Comparison of ENCODE assay signal across 1 cellular context in the genomic region with DNA sequence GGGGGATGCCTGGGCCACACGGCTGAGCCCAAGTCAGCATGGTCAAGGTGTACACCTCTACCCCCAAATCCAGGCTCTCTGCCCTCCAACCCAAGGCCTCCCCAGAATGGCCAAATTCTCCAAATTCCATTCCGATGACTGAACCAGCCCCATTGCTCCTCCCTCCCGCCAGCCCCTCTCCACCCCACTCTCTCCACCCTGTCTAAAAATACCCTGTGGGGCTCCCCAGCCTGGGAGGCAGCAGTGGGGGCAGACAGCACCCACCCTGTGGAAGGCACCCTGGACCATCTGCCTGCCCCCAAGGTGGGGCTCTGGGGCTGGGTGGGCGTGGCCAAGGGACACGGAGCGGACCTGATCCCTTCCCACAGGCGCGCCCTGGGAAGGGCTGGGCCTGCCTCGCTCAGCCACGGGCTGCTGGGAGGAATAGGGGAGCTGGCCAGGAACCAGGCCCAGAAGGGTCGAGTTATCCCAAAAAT.
TF ChIP-seq lines count a peak whose summit lies in the region.

No MANE protein-coding gene starts in this region.

TF ChIP-seq in HCT116, 20 proteins besides CTCF, POLR2A, EP300 and RAD21 (continued from another document):
- TF ChIP-seq, protein P1, sequence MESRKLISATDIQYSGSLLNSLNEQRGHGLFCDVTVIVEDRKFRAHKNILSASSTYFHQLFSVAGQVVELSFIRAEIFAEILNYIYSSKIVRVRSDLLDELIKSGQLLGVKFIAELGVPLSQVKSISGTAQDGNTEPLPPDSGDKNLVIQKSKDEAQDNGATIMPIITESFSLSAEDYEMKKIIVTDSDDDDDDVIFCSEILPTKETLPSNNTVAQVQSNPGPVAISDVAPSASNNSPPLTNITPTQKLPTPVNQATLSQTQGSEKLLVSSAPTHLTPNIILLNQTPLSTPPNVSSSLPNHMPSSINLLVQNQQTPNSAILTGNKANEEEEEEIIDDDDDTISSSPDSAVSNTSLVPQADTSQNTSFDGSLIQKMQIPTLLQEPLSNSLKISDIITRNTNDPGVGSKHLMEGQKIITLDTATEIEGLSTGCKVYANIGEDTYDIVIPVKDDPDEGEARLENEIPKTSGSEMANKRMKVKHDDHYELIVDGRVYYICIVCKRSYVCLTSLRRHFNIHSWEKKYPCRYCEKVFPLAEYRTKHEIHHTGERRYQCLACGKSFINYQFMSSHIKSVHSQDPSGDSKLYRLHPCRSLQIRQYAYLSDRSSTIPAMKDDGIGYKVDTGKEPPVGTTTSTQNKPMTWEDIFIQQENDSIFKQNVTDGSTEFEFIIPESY (IDR thresholded peaks at IDR 0.05; ENCODE audit: extremely low read depth, insufficient replicate concordance, low read length), result no peak
- TF ChIP-seq, protein P2, sequence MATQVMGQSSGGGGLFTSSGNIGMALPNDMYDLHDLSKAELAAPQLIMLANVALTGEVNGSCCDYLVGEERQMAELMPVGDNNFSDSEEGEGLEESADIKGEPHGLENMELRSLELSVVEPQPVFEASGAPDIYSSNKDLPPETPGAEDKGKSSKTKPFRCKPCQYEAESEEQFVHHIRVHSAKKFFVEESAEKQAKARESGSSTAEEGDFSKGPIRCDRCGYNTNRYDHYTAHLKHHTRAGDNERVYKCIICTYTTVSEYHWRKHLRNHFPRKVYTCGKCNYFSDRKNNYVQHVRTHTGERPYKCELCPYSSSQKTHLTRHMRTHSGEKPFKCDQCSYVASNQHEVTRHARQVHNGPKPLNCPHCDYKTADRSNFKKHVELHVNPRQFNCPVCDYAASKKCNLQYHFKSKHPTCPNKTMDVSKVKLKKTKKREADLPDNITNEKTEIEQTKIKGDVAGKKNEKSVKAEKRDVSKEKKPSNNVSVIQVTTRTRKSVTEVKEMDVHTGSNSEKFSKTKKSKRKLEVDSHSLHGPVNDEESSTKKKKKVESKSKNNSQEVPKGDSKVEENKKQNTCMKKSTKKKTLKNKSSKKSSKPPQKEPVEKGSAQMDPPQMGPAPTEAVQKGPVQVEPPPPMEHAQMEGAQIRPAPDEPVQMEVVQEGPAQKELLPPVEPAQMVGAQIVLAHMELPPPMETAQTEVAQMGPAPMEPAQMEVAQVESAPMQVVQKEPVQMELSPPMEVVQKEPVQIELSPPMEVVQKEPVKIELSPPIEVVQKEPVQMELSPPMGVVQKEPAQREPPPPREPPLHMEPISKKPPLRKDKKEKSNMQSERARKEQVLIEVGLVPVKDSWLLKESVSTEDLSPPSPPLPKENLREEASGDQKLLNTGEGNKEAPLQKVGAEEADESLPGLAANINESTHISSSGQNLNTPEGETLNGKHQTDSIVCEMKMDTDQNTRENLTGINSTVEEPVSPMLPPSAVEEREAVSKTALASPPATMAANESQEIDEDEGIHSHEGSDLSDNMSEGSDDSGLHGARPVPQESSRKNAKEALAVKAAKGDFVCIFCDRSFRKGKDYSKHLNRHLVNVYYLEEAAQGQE (IDR thresholded peaks at IDR 0.05; ENCODE audit: low read depth), result no peak
- TF ChIP-seq SRF (IDR thresholded peaks at IDR 0.05; ENCODE audit: low read depth) (no peak), TCF7L2 (IDR thresholded peaks at IDR 0.05; ENCODE audit: borderline replicate concordance, extremely low read depth, insufficient read depth, insufficient read length) (no peak), FOSL1 (IDR thresholded peaks at IDR 0.05; ENCODE audit: low read depth) (no peak), POLR2AphosphoS5 (IDR thresholded peaks at IDR 0.05; ENCODE audit: low read depth, low read length) (no peak), CEBPB (IDR thresholded peaks at IDR 0.05; ENCODE audit: low read depth) (no peak)
TF ChIP-seq in HCT116: peak in this region for 0.
